ENCODE assay signal across 28 cellular contexts in genomic region chr16:49980166-49980565, GRCh38. TPM values are rescaled to one million over a fixed set of nuclear protein-coding genes. Genes with fewer than 3 reads are reported as not detected.
DNase-seq lines count a peak whose midpoint lies in the region; FAIRE-seq and TF ChIP-seq lines count a peak whose summit lies in the region.
"Had no signal": no experiment of that assay in that cellular context is flagged by ENCODE, and none has a peak within 500 bp of the region (broad histone marks: within the 10 kb centered on the region; RNA-seq: fewer than 3 reads in every experiment).

No MANE protein-coding gene starts in this region.

- no peaks in the 10 kb centered on the region for H3K36me3 ChIP-seq in vagina
- H3K36me3 ChIP-seq: BLaER1 treated with 17β-estradiol and CSF1 and Interleukin-3, amounts not matched to agents 10 nM and 100 nM; gastrocnemius medialis; ovary; suprapubic skin had no signal

- TF ChIP-seq CTCF in AG10803 (conservative IDR thresholded peaks at IDR 0.05; ENCODE audit: low read length) (no peak), choroid plexus epithelial cell (conservative IDR thresholded peaks at IDR 0.05; ENCODE audit: low read depth, low read length) (no peak), nephron progenitor cell (IDR thresholded peaks at IDR 0.05) (no peak), vagina (IDR thresholded peaks at IDR 0.05) (no peak)

- H3K4me3 ChIP-seq in AG10803 (ENCODE audit: low read length) = no peak overlapping the region
- H3K4me3 ChIP-seq in choroid plexus epithelial cell (ENCODE audit: low read depth, low read length) = no peak overlapping the region
- no peak overlapping the region for H3K4me3 ChIP-seq in vagina
- H3K4me3 ChIP-seq: BLaER1 treated with 17β-estradiol and CSF1 and Interleukin-3, amounts not matched to agents 10 nM and 100 nM; gastrocnemius medialis; ovary; smooth muscle cell; suprapubic skin had no signal

- H3K27ac ChIP-seq in vagina = no peak overlapping the region
- H3K27ac ChIP-seq: BLaER1 treated with 17β-estradiol and CSF1 and Interleukin-3, amounts not matched to agents 10 nM and 100 nM; gastrocnemius medialis; ovary; suprapubic skin had no signal

- no peaks in the 10 kb centered on the region for H3K4me1 ChIP-seq in vagina
- H3K4me1 ChIP-seq: BLaER1 treated with 17β-estradiol and CSF1 and Interleukin-3, amounts not matched to agents 10 nM and 100 nM; gastrocnemius medialis; suprapubic skin had no signal

- H3K4me3 Mint-ChIP-seq in nephron progenitor cell = no peak overlapping the region
- H3K4me3 Mint-ChIP-seq: activated CD4-positive, alpha-beta memory T cell treated with anti-CD3 and anti-CD28 coated beads, Interleukin-2, amount 10 ng/mL, durations not matched to agents 7 days and 5 days; brain; neural crest cell had no signal

- no peaks in the 10 kb centered on the region for H3K27me3 ChIP-seq in vagina
- H3K27me3 ChIP-seq: BLaER1 treated with 17β-estradiol and CSF1 and Interleukin-3, amounts not matched to agents 10 nM and 100 nM; gastrocnemius medialis; ovary; suprapubic skin had no signal

- no peaks in the 10 kb centered on the region for H3K36me3 Mint-ChIP-seq in nephron progenitor cell (ENCODE audit: low read depth)
- H3K36me3 Mint-ChIP-seq: brain had no signal

- no peaks in the 10 kb centered on the region for H3K9me3 ChIP-seq in vagina
- H3K9me3 ChIP-seq: gastrocnemius medialis, ovary had no signal

- FAIRE-seq in H54 (lab: Jason Lieb, UNC) = no peak
- FAIRE-seq: GM18507, H1 had no signal

- peak; percentile 9 for DNase-seq in AG10803 (ENCODE audit: low read depth)
- peak; percentile 9 for DNase-seq in H54 (ENCODE audit: insufficient read length, low spot score)
- peak; percentile 41 for DNase-seq in choroid plexus epithelial cell (ENCODE audit: low read depth)
- no peak for DNase-seq in nephron progenitor cell
- DNase-seq in effector CD8-positive, alpha-beta T cell (lab: John Stamatoyannopoulos, UW) = no peak
- DNase-seq in vagina (ENCODE audit: extremely low spot score in 2 of 2) = no peak
- DNase-seq in DMS79 treated with DMSO at 0.1 percent for 48 hours (lab: John Stamatoyannopoulos, UW) = no peak
- DNase-seq: activated CD4-positive, alpha-beta memory T cell treated with anti-CD3 and anti-CD28 coated beads, Interleukin-2, amount 10 ng/mL, durations not matched to agents 7 days and 5 days; activated CD8-positive, alpha-beta memory T cell treated with anti-CD3 and anti-CD28 coated beads, Interleukin-2, amount 50 U/mL, for 4 hours; activated naive CD4-positive, alpha-beta T cell treated with Interleukin-2 at 50 U/mL for 16 hours; COR-L47; DMS53; gastrocnemius medialis; NCI-H1417; NCI-H2081 treated with DMSO at 0.1 percent for 48 hours; NCI-H446; NCI-H774; ovary; retina; SHP77; stimulated activated naive CD4-positive, alpha-beta T cell treated with Interleukin-2 at 50 U/mL for 16 hours had no signal

- no peak for TF ChIP-seq POLR2A in H54 (IDR thresholded peaks at IDR 0.05; ENCODE audit: low read depth, low read length)
- no peak for TF ChIP-seq POLR2A in vagina (IDR thresholded peaks at IDR 0.05)

- peaks cover 4% of the 10 kb centered on the region for H3K27me3 Mint-ChIP-seq in nephron progenitor cell (ENCODE audit: low read depth, poor library complexity)
- H3K27me3 Mint-ChIP-seq: brain had no signal

- H3K27ac Mint-ChIP-seq in nephron progenitor cell = peak overlapping the region; percentile 86
- H3K27ac Mint-ChIP-seq: activated CD4-positive, alpha-beta memory T cell treated with anti-CD3 and anti-CD28 coated beads, Interleukin-2, amount 10 ng/mL, durations not matched to agents 7 days and 5 days; brain had no signal

- intact Hi-C loops in vagina (cut with DNase I) = no loop called here

- peaks cover 9% of the 10 kb centered on the region for H3K4me1 Mint-ChIP-seq in nephron progenitor cell
- H3K4me1 Mint-ChIP-seq: brain, neural crest cell had no signal

- peaks cover 15% of the 10 kb centered on the region for H3K9me3 Mint-ChIP-seq in nephron progenitor cell
- H3K9me3 Mint-ChIP-seq: activated CD4-positive, alpha-beta memory T cell treated with anti-CD3 and anti-CD28 coated beads, Interleukin-2, amount 10 ng/mL, durations not matched to agents 7 days and 5 days had no signal

RNA-seq across cellular contexts. Expression of gene CNEP1R1, which starts 44.9 kb away (rescaled TPM):
- total RNA-seq in vagina = 20.4 TPM

Comparison
In these comparisons a context has a peak if more than half of its experiments do, and no peak if none do; other contexts are left out.
1. DNase-seq: peak in AG10803 (single experiment), H54 (single experiment) and choroid plexus epithelial cell (single experiment); none in nephron progenitor cell (single experiment), effector CD8-positive, alpha-beta T cell (single experiment), vagina (0 of 2) and DMS79 treated with DMSO at 0.1 percent for 48 hours (single experiment).